In genomic region chr20:37669062-37669772, GRCh38 we compare ENCODE assay signal across 14 cellular contexts. TPM values are rescaled to one million over a fixed set of nuclear protein-coding genes. Genes with fewer than 3 reads are reported as not detected.
DNase-seq lines count a peak whose midpoint lies in the region; ATAC-seq, FAIRE-seq and TF ChIP-seq lines count a peak whose summit lies in the region.
"Had no signal": no experiment of that assay in that cellular context is flagged by ENCODE, and none has a peak within 500 bp of the region (broad histone marks: within the 10 kb centered on the region; RNA-seq: fewer than 3 reads in every experiment).

No MANE protein-coding gene starts in this region.

- no peak overlapping the region for H3K4me3 ChIP-seq in fibroblast of villous mesenchyme (ENCODE audit: low read depth, low read length)
- no peak overlapping the region for H3K4me3 ChIP-seq in Karpas-422 (ENCODE audit: low read length)
- H3K4me3 ChIP-seq: mucosa of descending colon had no signal

- ATAC-seq in HG03378 (IDR thresholded peaks at IDR 0.05; ENCODE audit: unreplicated experiment) = no peak
- no peak for ATAC-seq in HG03469 (IDR thresholded peaks at IDR 0.05; ENCODE audit: unreplicated experiment)
- ATAC-seq: mucosa of descending colon had no signal

- no peaks in the 10 kb centered on the region for H3K9me3 ChIP-seq in Karpas-422 (ENCODE audit: low read length)
- H3K9me3 ChIP-seq: mucosa of descending colon had no signal

- no peak overlapping the region for H3K9ac ChIP-seq in Karpas-422 (ENCODE audit: low read length)

- no peak for TF ChIP-seq CTCF in fibroblast of villous mesenchyme (IDR thresholded peaks at IDR 0.05; ENCODE audit: insufficient read depth, low read depth, low read length)

- DNase-seq in EH (ENCODE audit: low read depth) = peak; percentile 45
- peak; percentile 78 for DNase-seq in HTR-8/SVneo (ENCODE audit: insufficient read length, low spot score)
- peak; percentile 16 for DNase-seq in SK-MEL-5 (ENCODE audit: low read depth, low spot score)
- DNase-seq in fibroblast of villous mesenchyme (ENCODE audit: low read depth) = peak; percentile 6
- no peak for DNase-seq in GM12892 (ENCODE audit: insufficient read length)
- no peak for DNase-seq in Karpas-422
- DNase-seq: activated CD4-positive, CD25-positive, alpha-beta regulatory T cell; activated naive CD4-positive, alpha-beta T cell treated with Interleukin-2 at 50 U/mL for 16 hours; CD4-positive, alpha-beta memory T cell; cortex of kidney; mucosa of descending colon; NCI-H774 had no signal

- H3K27me3 ChIP-seq in Karpas-422 (ENCODE audit: low read length) = no peaks in the 10 kb centered on the region

- no peaks in the 10 kb centered on the region for H4K20me1 ChIP-seq in Karpas-422 (ENCODE audit: insufficient read depth, low read depth, low read length)

- no peak overlapping the region for H3K4me2 ChIP-seq in Karpas-422 (ENCODE audit: low read depth, low read length, poor library complexity, severe bottlenecking)

- no peaks in the 10 kb centered on the region for H3K36me3 ChIP-seq in Karpas-422 (ENCODE audit: insufficient read depth, low read length)

- no peak overlapping the region for H3K27ac ChIP-seq in Karpas-422 (ENCODE audit: low read length)

- in situ Hi-C loops in SK-MEL-5 (cut with HindIII; ENCODE audit: low pct_unique_long_range_greater_than_20kb, low sequenced_read_pairs) = no loop called here

- H3K9me2 ChIP-seq in Karpas-422 (replicated peaks; ENCODE audit: insufficient read depth, low read length) = no peaks in the 10 kb centered on the region

- H2AFZ ChIP-seq in Karpas-422 (ENCODE audit: low read length) = no peak overlapping the region

- H3K79me2 ChIP-seq in Karpas-422 (ENCODE audit: low read length) = no peaks in the 10 kb centered on the region

- H3K4me1 ChIP-seq in Karpas-422 (ENCODE audit: low read length) = peaks cover under 1% of the 10 kb centered on the region

- FAIRE-seq in HTR-8/SVneo (lab: Jason Lieb, UNC) (peak; percentile 33), GM12892 (lab: Jason Lieb, UNC) (no peak)

- no peak for TF ChIP-seq POLR2A in GM12892 (IDR thresholded peaks at IDR 0.05; ENCODE audit: low read depth, low read length)

RNA-seq across cellular contexts. Expression of gene CTNNBL1, which starts 24.6 kb away (rescaled TPM):
- total RNA-seq in SK-MEL-5 (2014; rRNA removed; shearing (Covaris generic)) = 38.7 and 41.5 TPM in 2 replicates
- 43.8 and 43.9 TPM in 2 replicates for polyA plus RNA-seq in SK-MEL-5 (2015; cell fraction: cytosol; rRNA removed)
- polyA plus RNA-seq in SK-MEL-5 (2015; cell fraction: nucleus; rRNA removed) = 18.6 and 23.0 TPM in 2 replicates
- total RNA-seq in fibroblast of villous mesenchyme = 19.3 and 23.3 TPM in 2 replicates
- polyA plus RNA-seq in GM12892 (2012; ENCODE audit: missing spikeins) = 54.9 TPM
- total RNA-seq in Karpas-422 (2014; rRNA removed; shearing (Covaris generic); ENCODE audit: low replicate concordance) = 70.0 and 102 TPM in 2 replicates

Comparison
In these comparisons a context has a peak if more than half of its experiments do, and no peak if none do; other contexts are left out.
1. DNase-seq: peak in EH (single experiment), HTR-8/SVneo (single experiment), SK-MEL-5 (single experiment) and fibroblast of villous mesenchyme (single experiment); none in GM12892 (single experiment) and Karpas-422 (single experiment).